Comparison of ENCODE assay signal across 25 cellular contexts in genomic region chr3:71521940-71522876, GRCh38.
DNase-seq lines count a peak whose midpoint lies in the region; ATAC-seq and TF ChIP-seq lines count a peak whose summit lies in the region.
"Had no signal": no experiment of that assay in that cellular context is flagged by ENCODE, and none has a peak within 500 bp of the region (broad histone marks: within the 10 kb centered on the region; RNA-seq: fewer than 3 reads in every experiment).

No MANE protein-coding gene starts in this region.

- H3K27ac ChIP-seq in left ventricle myocardium inferior (replicated peaks): no peak overlapping the region
- no peak overlapping the region for H3K27ac ChIP-seq in body of pancreas

- H3K4me3 ChIP-seq in left ventricle myocardium inferior: no peak overlapping the region
- no peak overlapping the region for H3K4me3 ChIP-seq in body of pancreas
- H3K4me3 ChIP-seq: lung had no signal

- H3K9me3 ChIP-seq in left ventricle myocardium inferior (replicated peaks) (no peaks in the 10 kb centered on the region), body of pancreas (no peaks in the 10 kb centered on the region)

- no peak for TF ChIP-seq CTCF in left ventricle myocardium inferior (IDR thresholded peaks at IDR 0.05; ENCODE audit: borderline replicate concordance)
- TF ChIP-seq CTCF in body of pancreas (IDR thresholded peaks at IDR 0.05): no peak
- no peak for TF ChIP-seq CTCF in nephron (IDR thresholded peaks at IDR 0.05; ENCODE audit: unreplicated experiment in 3 of 3)
- TF ChIP-seq CTCF in CD14-positive monocyte (IDR thresholded peaks at IDR 0.05): no peak

- H3K36me3 Mint-ChIP-seq in nephron (ENCODE audit: low read depth): no peaks in the 10 kb centered on the region
- peaks cover 18 to 35% of the 10 kb centered on the region in 2 donors for H3K36me3 Mint-ChIP-seq in CD14-positive monocyte
- H3K36me3 Mint-ChIP-seq in activated naive CD8-positive, alpha-beta T cell treated with anti-CD3 and anti-CD28 coated beads for 36 hours: peaks cover 13% of the 10 kb centered on the region
- H3K36me3 Mint-ChIP-seq: activated naive CD4-positive, alpha-beta T cell treated with anti-CD3 and anti-CD28 coated beads, Interleukin-2, amount 10 ng/mL, durations not matched to agents 7 days and 5 days had no signal

- ATAC-seq in left ventricle myocardium superior: peak; percentile 58
- ATAC-seq in body of pancreas: no peak
- ATAC-seq: effector memory CD8-positive, alpha-beta T cell; naive thymus-derived CD4-positive, alpha-beta T cell; right cardiac atrium had no signal

- H3K36me3 ChIP-seq in left ventricle myocardium inferior: no peaks in the 10 kb centered on the region
- H3K36me3 ChIP-seq in body of pancreas (replicated peaks in 1 of 2; ENCODE audit: insufficient read depth in 1 of 2, low read depth in 2 of 2): no peaks in the 10 kb centered on the region

- H3K27me3 ChIP-seq in left ventricle myocardium inferior (ENCODE audit: low read depth): no peaks in the 10 kb centered on the region
- no peaks in the 10 kb centered on the region for H3K27me3 ChIP-seq in body of pancreas

- DNase-seq in left ventricle myocardium superior (no peak), left ventricle myocardium inferior (no peak), body of pancreas (peak in 3 of 4 donors; percentile 19 to 67 (median 38)), CD14-positive monocyte (ENCODE audit: low spot score) (no peak), NCI-H82 treated with DMSO at 0.1 percent for 48 hours (lab: John Stamatoyannopoulos, UW; ENCODE audit: unreplicated experiment) (no peak)
- no peak for DNase-seq in activated naive CD8-positive, alpha-beta T cell treated with anti-CD3 and anti-CD28 coated beads for 36 hours
- no peak for DNase-seq in stimulated activated CD4-positive, alpha-beta T cell treated with anti-CD3 and anti-CD28 coated beads, Interleukin-2, amount 100 ng/mL, for 24 hours
- DNase-seq: activated CD4-positive, alpha-beta T cell treated with anti-CD3 and anti-CD28 coated beads for 48 hours; activated naive CD4-positive, alpha-beta T cell treated with anti-CD3 and anti-CD28 coated beads, Interleukin-2, amount 10 ng/mL, durations not matched to agents 7 days and 5 days; activated T-cell treated with anti-CD3 and anti-CD28 coated beads, Interleukin-2, amount 50 U/mL, for 48 hours; CD4-positive, CD25-positive, alpha-beta regulatory T cell; DMS153; effector memory CD8-positive, alpha-beta T cell; GF-D8; islet precursor cell; KG1; naive thymus-derived CD4-positive, alpha-beta T cell; NCI-H187 treated with DMSO at 0.1 percent for 48 hours; NCI-H2227 treated with DMSO at 0.1 percent for 48 hours; NCI-H748 treated with DMSO at 0.1 percent for 48 hours; stimulated activated CD4-positive, alpha-beta T cell treated with anti-CD3 and anti-CD28 coated beads, Interleukin-15, amount 100 ng/mL, for 24 hours had no signal

- H3K27ac Mint-ChIP-seq in nephron: peak overlapping the region; percentile 37 to 91 (median 39)
- H3K27ac Mint-ChIP-seq in CD14-positive monocyte: peak overlapping the region in 3 of 7 donors; percentile 9 to 42 (median 41)
- H3K27ac Mint-ChIP-seq in activated naive CD8-positive, alpha-beta T cell treated with anti-CD3 and anti-CD28 coated beads for 36 hours: no peak overlapping the region
- H3K27ac Mint-ChIP-seq: activated naive CD4-positive, alpha-beta T cell treated with anti-CD3 and anti-CD28 coated beads, Interleukin-2, amount 10 ng/mL, durations not matched to agents 7 days and 5 days; effector memory CD8-positive, alpha-beta T cell; naive thymus-derived CD4-positive, alpha-beta T cell; T-helper 1 cell treated with Interleukin-12 subunit alpha and Interleukin-12 subunit beta and Interleukin-4 antibody, amounts not matched to agents 30 μg/mL and 1 μg/mL, for 36 hours had no signal

- no peaks in the 10 kb centered on the region for H3K27me3 Mint-ChIP-seq in nephron (ENCODE audit: low read depth)
- no peaks in the 10 kb centered on the region for H3K27me3 Mint-ChIP-seq in CD14-positive monocyte (ENCODE audit: low read depth in 3 of 3)
- H3K27me3 Mint-ChIP-seq in activated naive CD8-positive, alpha-beta T cell treated with anti-CD3 and anti-CD28 coated beads for 36 hours: no peaks in the 10 kb centered on the region
- H3K27me3 Mint-ChIP-seq: activated naive CD4-positive, alpha-beta T cell treated with anti-CD3 and anti-CD28 coated beads, Interleukin-2, amount 10 ng/mL, durations not matched to agents 7 days and 5 days; CD4-positive, CD25-positive, alpha-beta regulatory T cell; effector memory CD8-positive, alpha-beta T cell; naive thymus-derived CD4-positive, alpha-beta T cell had no signal

- 84 to 91% methylated on average over 7 of the region's 7 CpGs for WGBS in body of pancreas, 2 donors

- H3K4me3 Mint-ChIP-seq in nephron: no peak overlapping the region
- no peak overlapping the region for H3K4me3 Mint-ChIP-seq in CD14-positive monocyte
- H3K4me3 Mint-ChIP-seq in activated naive CD8-positive, alpha-beta T cell treated with anti-CD3 and anti-CD28 coated beads for 36 hours: no peak overlapping the region
- H3K4me3 Mint-ChIP-seq: activated naive CD4-positive, alpha-beta T cell treated with anti-CD3 and anti-CD28 coated beads, Interleukin-2, amount 10 ng/mL, durations not matched to agents 7 days and 5 days; CD4-positive, CD25-positive, alpha-beta regulatory T cell; effector memory CD8-positive, alpha-beta T cell; naive thymus-derived CD4-positive, alpha-beta T cell; T-helper 1 cell treated with Interleukin-12 subunit alpha and Interleukin-12 subunit beta and Interleukin-4 antibody, amounts not matched to agents 30 μg/mL and 1 μg/mL, for 36 hours had no signal

- no peak for TF ChIP-seq POLR2A in body of pancreas (IDR thresholded peaks at IDR 0.05)

- H3K9me3 Mint-ChIP-seq in nephron (no peaks in the 10 kb centered on the region), CD14-positive monocyte (no peaks in the 10 kb centered on the region)
- H3K9me3 Mint-ChIP-seq in activated naive CD8-positive, alpha-beta T cell treated with anti-CD3 and anti-CD28 coated beads for 36 hours: no peaks in the 10 kb centered on the region
- H3K9me3 Mint-ChIP-seq: activated naive CD4-positive, alpha-beta T cell treated with anti-CD3 and anti-CD28 coated beads, Interleukin-2, amount 10 ng/mL, durations not matched to agents 7 days and 5 days; CD4-positive, CD25-positive, alpha-beta regulatory T cell; effector memory CD8-positive, alpha-beta T cell; T-helper 1 cell treated with Interleukin-12 subunit alpha and Interleukin-12 subunit beta and Interleukin-4 antibody, amounts not matched to agents 30 μg/mL and 1 μg/mL, for 36 hours had no signal

- intact Hi-C loops in left ventricle myocardium superior (cut with micrococcal nuclease): no loop called here
- intact Hi-C loops in left ventricle myocardium inferior (cut with micrococcal nuclease): no loop called here
- intact Hi-C loops in body of pancreas (cut with DNase I): no loop called here
- intact Hi-C loops in CD14-positive monocyte (cut with micrococcal nuclease): no loop called here

- H3K4me1 Mint-ChIP-seq in nephron: peaks cover 45% of the 10 kb centered on the region
- H3K4me1 Mint-ChIP-seq in CD14-positive monocyte: peaks cover 31% of the 10 kb centered on the region
- peaks cover 8% of the 10 kb centered on the region for H3K4me1 Mint-ChIP-seq in activated naive CD8-positive, alpha-beta T cell treated with anti-CD3 and anti-CD28 coated beads for 36 hours
- H3K4me1 Mint-ChIP-seq: activated naive CD4-positive, alpha-beta T cell treated with anti-CD3 and anti-CD28 coated beads, Interleukin-2, amount 10 ng/mL, durations not matched to agents 7 days and 5 days had no signal

- H3K4me1 ChIP-seq in left ventricle myocardium inferior (peaks cover 29% of the 10 kb centered on the region), body of pancreas (no peaks in the 10 kb centered on the region)

Comparison
In these comparisons a context has a peak if more than half of its experiments do, and no peak if none do; other contexts are left out.
1. DNase-seq: peak in body of pancreas (3 of 4); none in left ventricle myocardium superior (single experiment), left ventricle myocardium inferior (single experiment), CD14-positive monocyte (single experiment), activated naive CD8-positive, alpha-beta T cell treated with anti-CD3 and anti-CD28 coated beads for 36 hours (single experiment), NCI-H82 treated with DMSO at 0.1 percent for 48 hours (single experiment) and stimulated activated CD4-positive, alpha-beta T cell treated with anti-CD3 and anti-CD28 coated beads, Interleukin-2, amount 100 ng/mL, for 24 hours (0 of 2).